ENCODE assay signal across 17 cellular contexts in the genomic region with DNA sequence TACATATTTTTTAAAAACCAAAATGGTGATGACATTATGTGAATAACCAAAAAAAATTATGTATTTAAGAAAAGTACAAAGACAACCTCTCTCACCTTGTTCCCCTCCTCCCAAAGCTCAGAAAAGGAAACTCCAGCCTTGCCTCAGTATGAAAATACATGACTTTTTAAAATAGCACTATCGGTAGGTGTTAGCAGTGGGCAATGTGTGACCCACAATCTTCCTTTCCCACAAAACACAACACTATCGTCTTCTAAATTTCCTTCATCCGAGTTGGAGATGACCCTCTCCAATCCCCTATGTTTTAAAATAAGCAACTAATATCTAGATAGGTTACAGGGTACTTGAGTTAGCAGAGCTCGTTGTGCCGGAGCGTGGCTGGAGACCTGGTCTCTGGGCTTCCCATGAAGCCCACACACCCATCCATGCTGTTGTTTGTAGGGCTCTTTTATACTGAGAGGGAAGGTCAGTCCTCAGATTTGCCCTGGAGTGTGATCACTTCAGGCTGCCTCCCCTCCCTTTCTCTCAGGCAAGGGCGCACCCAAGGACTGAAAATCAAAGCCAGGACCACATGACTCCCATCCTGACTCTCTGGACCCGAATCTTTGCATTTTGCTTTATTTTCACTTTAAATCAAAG.
A peak's percentile ranks its signal among the peaks of the same experiment; 100 is the strongest.
DNase-seq lines count a peak whose midpoint lies in the region; ATAC-seq, FAIRE-seq and TF ChIP-seq lines count a peak whose summit lies in the region.
"Had no signal": no experiment of that assay in that cellular context is flagged by ENCODE, and none has a peak within 500 bp of the region (broad histone marks: within the 10 kb centered on the region; RNA-seq: fewer than 3 reads in every experiment).

No MANE protein-coding gene starts in this region.

- no peak for TF ChIP-seq CTCF in HFFc6 (IDR thresholded peaks at IDR 0.05)
- no peak for TF ChIP-seq CTCF in vagina (IDR thresholded peaks at IDR 0.05)

- H3K4me3 ChIP-seq in muscle layer of colon (ENCODE audit: low read depth in 1 of 2, low read length in 2 of 2) (no peak overlapping the region), vagina (no peak overlapping the region)
- H3K4me3 ChIP-seq: BLaER1 treated with 17β-estradiol and CSF1 and Interleukin-3, amounts not matched to agents 10 nM and 100 nM; GM12878 had no signal

- TF ChIP-seq POLR2A in vagina (IDR thresholded peaks at IDR 0.05), result no peak

- no peaks in the 10 kb centered on the region for H3K9me3 ChIP-seq in muscle layer of colon (ENCODE audit: low read length)
- no peaks in the 10 kb centered on the region for H3K9me3 ChIP-seq in vagina
- H3K9me3 ChIP-seq: BLaER1 treated with 17β-estradiol and CSF1 and Interleukin-3, amounts not matched to agents 10 nM and 100 nM had no signal

- no peaks in the 10 kb centered on the region for H3K27me3 Mint-ChIP-seq in HFFc6 (ENCODE audit: insufficient read depth)
- no peaks in the 10 kb centered on the region for H3K27me3 Mint-ChIP-seq in central memory CD8-positive, alpha-beta T cell
- H3K27me3 Mint-ChIP-seq: CD4-positive, alpha-beta T cell had no signal

- H3K27ac Mint-ChIP-seq in HFFc6, result peak overlapping the region; percentile 47; the same call in 1 of the 2 replicates
- no peak overlapping the region for H3K27ac Mint-ChIP-seq in central memory CD8-positive, alpha-beta T cell (ENCODE audit: low read depth)
- H3K27ac Mint-ChIP-seq: CD4-positive, alpha-beta T cell; H9 had no signal

- H3K27ac ChIP-seq in muscle layer of colon (ENCODE audit: low read depth, low read length) (peak overlapping the region; percentile 46), vagina (peak overlapping the region; percentile 12)
- H3K27ac ChIP-seq: BLaER1 treated with 17β-estradiol and CSF1 and Interleukin-3, amounts not matched to agents 10 nM and 100 nM; GM23248; HL-60 had no signal

- no peak for DNase-seq in HFFc6
- DNase-seq in central memory CD8-positive, alpha-beta T cell (ENCODE audit: low spot score in 2 of 2), result no peak
- DNase-seq in vagina (ENCODE audit: extremely low spot score in 2 of 2), result no peak
- DNase-seq in GM19239 (ENCODE audit: insufficient read length, low spot score), result no peak
- DNase-seq in NCI-H748 treated with DMSO at 0.1 percent for 48 hours (lab: John Stamatoyannopoulos, UW), result no peak
- DNase-seq in amniotic stem cell (lab: John Stamatoyannopoulos, UW), result no peak
- DNase-seq: ACHN; Calu3; CD4-positive, alpha-beta T cell; DMS 273 treated with DMSO at 0.1 percent for 48 hours; GM23248; H9 had no signal

- intact Hi-C loops in vagina (cut with DNase I), result no loop called here

- FAIRE-seq in GM19239 (lab: Jason Lieb, UNC), result no peak
- FAIRE-seq: GM12878, GM18507 had no signal

- no peak overlapping the region for H3K9ac ChIP-seq in muscle layer of colon (ENCODE audit: low read length)
- H3K9ac ChIP-seq: BLaER1 treated with 17β-estradiol and CSF1 and Interleukin-3, amounts not matched to agents 10 nM and 100 nM had no signal

- H3K27me3 ChIP-seq in muscle layer of colon (ENCODE audit: control insufficient read depth in 1 of 2, insufficient read depth in 2 of 2, low read length in 2 of 2) (no peaks in the 10 kb centered on the region), vagina (no peaks in the 10 kb centered on the region)
- H3K27me3 ChIP-seq: BLaER1 treated with 17β-estradiol and CSF1 and Interleukin-3, amounts not matched to agents 10 nM and 100 nM had no signal

- no peaks in the 10 kb centered on the region for H3K36me3 Mint-ChIP-seq in HFFc6 (ENCODE audit: low read depth)
- H3K36me3 Mint-ChIP-seq in central memory CD8-positive, alpha-beta T cell (ENCODE audit: insufficient read depth), result no peaks in the 10 kb centered on the region

- H3K4me1 Mint-ChIP-seq in HFFc6 (ENCODE audit: low read depth), result peaks cover 99% of the 10 kb centered on the region
- peaks cover 33% of the 10 kb centered on the region for H3K4me1 Mint-ChIP-seq in central memory CD8-positive, alpha-beta T cell

- H3K9me3 Mint-ChIP-seq in HFFc6, result no peaks in the 10 kb centered on the region
- H3K9me3 Mint-ChIP-seq in central memory CD8-positive, alpha-beta T cell, result no peaks in the 10 kb centered on the region
- H3K9me3 Mint-ChIP-seq: CD4-positive, alpha-beta T cell; H9 had no signal

- ATAC-seq in central memory CD8-positive, alpha-beta T cell (replicated peaks; ENCODE audit: extremely low read depth, poor library complexity, severe bottlenecking), result no peak
- ATAC-seq: GM12878 had no signal

- H3K36me3 ChIP-seq in muscle layer of colon (ENCODE audit: insufficient read depth, low read length) (no peaks in the 10 kb centered on the region), vagina (no peaks in the 10 kb centered on the region)

- H3K4me1 ChIP-seq in muscle layer of colon (ENCODE audit: insufficient read depth, low read length), result peaks cover 71% of the 10 kb centered on the region
- peaks cover 60% of the 10 kb centered on the region for H3K4me1 ChIP-seq in vagina

- H3K4me3 Mint-ChIP-seq in HFFc6, result peak overlapping the region; percentile 27
- peak overlapping the region; percentile 31 for H3K4me3 Mint-ChIP-seq in central memory CD8-positive, alpha-beta T cell
- H3K4me3 Mint-ChIP-seq: CD4-positive, alpha-beta T cell; H9 had no signal
